In the genomic region with DNA sequence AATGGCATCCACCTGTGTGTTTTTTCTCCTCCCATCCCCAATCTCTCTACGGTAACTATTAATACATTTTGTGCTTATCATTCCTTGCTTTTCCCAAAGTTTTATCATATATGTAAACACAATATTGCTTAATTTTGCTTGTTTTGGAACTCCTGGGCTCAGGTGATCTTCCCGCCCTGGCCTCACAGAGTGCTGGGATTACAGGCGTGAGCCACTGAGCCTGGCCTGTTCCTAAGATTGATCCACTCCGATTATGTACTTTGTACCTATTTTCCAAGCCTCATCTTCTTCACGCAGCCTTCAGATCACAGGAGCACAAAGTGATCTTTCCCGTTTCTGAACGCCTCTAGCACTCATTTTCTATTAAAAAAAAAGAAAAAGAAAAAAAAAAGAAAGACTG, we compare ENCODE assay signal across 20 cellular contexts.
"Had no signal": no experiment of that assay in that cellular context is flagged by ENCODE, and none has a peak within 500 bp of the region (broad histone marks: within the 10 kb centered on the region; RNA-seq: fewer than 3 reads in every experiment).

No MANE protein-coding gene starts in this region.

- H3K27me3 Mint-ChIP-seq: effector memory CD8-positive, alpha-beta T cell had no signal

- ATAC-seq: effector memory CD8-positive, alpha-beta T cell; gastrocnemius medialis; naive thymus-derived CD4-positive, alpha-beta T cell; pancreas; right cardiac atrium; stimulated activated effector memory CD8-positive, alpha-beta T cell treated with anti-CD3 and anti-CD28 coated beads, Interleukin-12 subunit alpha, Interleukin-12 subunit beta, amount 100 ng/mL, for 72 hours; stimulated activated naive CD8-positive, alpha-beta T cell treated with anti-CD3 and anti-CD28 coated beads, Interleukin-15, Interleukin-2, amounts not matched to agents 100 U/mL and 50 U/mL, for 24 hours had no signal

- H3K27me3 ChIP-seq: esophagus muscularis mucosa, gastrocnemius medialis, pancreas, tibial artery, upper lobe of left lung, uterus had no signal

- H3K27ac ChIP-seq: epithelial cell of prostate had no signal

- H3K36me3 Mint-ChIP-seq: immature natural killer cell had no signal

- H3K36me3 ChIP-seq: esophagus muscularis mucosa, gastrocnemius medialis, left ventricle myocardium inferior, pancreas, tibial artery, upper lobe of left lung, uterus had no signal

- DNase-seq: effector memory CD8-positive, alpha-beta T cell; gastrocnemius medialis; immature natural killer cell; left ventricle myocardium inferior; mesendoderm; naive thymus-derived CD4-positive, alpha-beta T cell; occipital lobe; pancreas; stimulated activated CD4-positive, alpha-beta T cell treated with anti-CD3 and anti-CD28 coated beads, Interleukin-4, amount 100 ng/mL, for 1 hour; stimulated activated CD8-positive, alpha-beta memory T cell treated with anti-CD3 and anti-CD28 coated beads, Interleukin-4, amount 100 ng/mL, for 48 hours; stimulated activated naive CD8-positive, alpha-beta T cell treated with anti-CD3 and anti-CD28 coated beads, Interleukin-15, Interleukin-2, amounts not matched to agents 100 U/mL and 50 U/mL, for 24 hours; uterus had no signal

- H3K4me3 Mint-ChIP-seq: dendritic cell treated with granulocyte-macrophage colony-stimulating factor and Interleukin-4, amounts not matched to agents 40 ng/mL and 50 ng/mL, for 4 days had no signal

- H3K9me3 Mint-ChIP-seq: dendritic cell treated with granulocyte-macrophage colony-stimulating factor and Interleukin-4, amounts not matched to agents 40 ng/mL and 50 ng/mL, for 4 days; effector memory CD8-positive, alpha-beta T cell; immature natural killer cell; stimulated activated effector memory CD8-positive, alpha-beta T cell treated with anti-CD3 and anti-CD28 coated beads, Interleukin-12 subunit alpha, Interleukin-12 subunit beta, amount 100 ng/mL, for 72 hours had no signal

- H3K4me3 ChIP-seq: smooth muscle cell, tibial artery, uterus had no signal

- H3K9me3 ChIP-seq: esophagus muscularis mucosa, gastrocnemius medialis, left ventricle myocardium inferior, pancreas, tibial artery, upper lobe of left lung, uterus had no signal
